In genomic region chr9:136372561-136373299, GRCh38 we compare ENCODE assay signal across 1 cellular context.
TF ChIP-seq lines count a peak whose summit lies in the region.

No MANE protein-coding gene starts in this region.

TF ChIP-seq in GM12878, 131 proteins besides CTCF, POLR2A, EP300 and RAD21:
- TF ChIP-seq MXI1 (IDR thresholded peaks at IDR 0.05; ENCODE audit: low read depth, low read length) (peak; percentile 60), ZBED1 (IDR thresholded peaks at IDR 0.05; ENCODE audit: borderline replicate concordance) (no peak), BCL11A (IDR thresholded peaks at IDR 0.05; ENCODE audit: low read depth, low read length) (no peak), IKZF1 (conservative IDR thresholded peaks at IDR 0.05) (0 out of 2 replicates have a peak, but pooled peaks have one; percentile 19), SMARCA5 (IDR thresholded peaks at IDR 0.05) (no peak), CEBPB (IDR thresholded peaks at IDR 0.05; ENCODE audit: borderline replicate concordance in 1 of 2, low read depth in 2 of 2, low read length in 2 of 2) (peak in 1 of 2 experiments; percentile 47; a peak in 1 of 4 replicates), SPI1 (IDR thresholded peaks at IDR 0.05; ENCODE audit: borderline replicate concordance, insufficient read depth, low read depth, low read length) (peak; percentile 81; the same call in 1 of the 2 replicates), FOXK2 (IDR thresholded peaks at IDR 0.05) (no peak), POLR2AphosphoS5 (IDR thresholded peaks at IDR 0.05; ENCODE audit: low read length) (0 out of 2 replicates have a peak, but pooled peaks have one; percentile 31), SMC3 (IDR thresholded peaks at IDR 0.05; ENCODE audit: borderline replicate concordance, low read length) (no peak), POU2F2 (IDR thresholded peaks at IDR 0.05; ENCODE audit: borderline replicate concordance, low read depth, low read length) (no peak), SMAD5 (IDR thresholded peaks at IDR 0.05; ENCODE audit: low read depth) (no peak), RUNX3 (IDR thresholded peaks at IDR 0.05; ENCODE audit: low read length) (0 out of 2 replicates have a peak, but pooled peaks have one; percentile 8), EED (IDR thresholded peaks at IDR 0.05; ENCODE audit: low read depth) (no peak), CREB1 (IDR thresholded peaks at IDR 0.05; ENCODE audit: low read depth) (no peak)
- TF ChIP-seq, protein P1, sequence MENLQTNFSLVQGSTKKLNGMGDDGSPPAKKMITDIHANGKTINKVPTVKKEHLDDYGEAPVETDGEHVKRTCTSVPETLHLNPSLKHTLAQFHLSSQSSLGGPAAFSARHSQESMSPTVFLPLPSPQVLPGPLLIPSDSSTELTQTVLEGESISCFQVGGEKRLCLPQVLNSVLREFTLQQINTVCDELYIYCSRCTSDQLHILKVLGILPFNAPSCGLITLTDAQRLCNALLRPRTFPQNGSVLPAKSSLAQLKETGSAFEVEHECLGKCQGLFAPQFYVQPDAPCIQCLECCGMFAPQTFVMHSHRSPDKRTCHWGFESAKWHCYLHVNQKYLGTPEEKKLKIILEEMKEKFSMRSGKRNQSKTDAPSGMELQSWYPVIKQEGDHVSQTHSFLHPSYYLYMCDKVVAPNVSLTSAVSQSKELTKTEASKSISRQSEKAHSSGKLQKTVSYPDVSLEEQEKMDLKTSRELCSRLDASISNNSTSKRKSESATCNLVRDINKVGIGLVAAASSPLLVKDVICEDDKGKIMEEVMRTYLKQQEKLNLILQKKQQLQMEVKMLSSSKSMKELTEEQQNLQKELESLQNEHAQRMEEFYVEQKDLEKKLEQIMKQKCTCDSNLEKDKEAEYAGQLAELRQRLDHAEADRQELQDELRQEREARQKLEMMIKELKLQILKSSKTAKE (IDR thresholded peaks at IDR 0.05; ENCODE audit: low read depth, poor library complexity, severe bottlenecking) = no peak
- TF ChIP-seq, protein P2, sequence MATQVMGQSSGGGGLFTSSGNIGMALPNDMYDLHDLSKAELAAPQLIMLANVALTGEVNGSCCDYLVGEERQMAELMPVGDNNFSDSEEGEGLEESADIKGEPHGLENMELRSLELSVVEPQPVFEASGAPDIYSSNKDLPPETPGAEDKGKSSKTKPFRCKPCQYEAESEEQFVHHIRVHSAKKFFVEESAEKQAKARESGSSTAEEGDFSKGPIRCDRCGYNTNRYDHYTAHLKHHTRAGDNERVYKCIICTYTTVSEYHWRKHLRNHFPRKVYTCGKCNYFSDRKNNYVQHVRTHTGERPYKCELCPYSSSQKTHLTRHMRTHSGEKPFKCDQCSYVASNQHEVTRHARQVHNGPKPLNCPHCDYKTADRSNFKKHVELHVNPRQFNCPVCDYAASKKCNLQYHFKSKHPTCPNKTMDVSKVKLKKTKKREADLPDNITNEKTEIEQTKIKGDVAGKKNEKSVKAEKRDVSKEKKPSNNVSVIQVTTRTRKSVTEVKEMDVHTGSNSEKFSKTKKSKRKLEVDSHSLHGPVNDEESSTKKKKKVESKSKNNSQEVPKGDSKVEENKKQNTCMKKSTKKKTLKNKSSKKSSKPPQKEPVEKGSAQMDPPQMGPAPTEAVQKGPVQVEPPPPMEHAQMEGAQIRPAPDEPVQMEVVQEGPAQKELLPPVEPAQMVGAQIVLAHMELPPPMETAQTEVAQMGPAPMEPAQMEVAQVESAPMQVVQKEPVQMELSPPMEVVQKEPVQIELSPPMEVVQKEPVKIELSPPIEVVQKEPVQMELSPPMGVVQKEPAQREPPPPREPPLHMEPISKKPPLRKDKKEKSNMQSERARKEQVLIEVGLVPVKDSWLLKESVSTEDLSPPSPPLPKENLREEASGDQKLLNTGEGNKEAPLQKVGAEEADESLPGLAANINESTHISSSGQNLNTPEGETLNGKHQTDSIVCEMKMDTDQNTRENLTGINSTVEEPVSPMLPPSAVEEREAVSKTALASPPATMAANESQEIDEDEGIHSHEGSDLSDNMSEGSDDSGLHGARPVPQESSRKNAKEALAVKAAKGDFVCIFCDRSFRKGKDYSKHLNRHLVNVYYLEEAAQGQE (IDR thresholded peaks at IDR 0.05; ENCODE audit: low read depth, low read length) = no peak
- TF ChIP-seq, protein P3, sequence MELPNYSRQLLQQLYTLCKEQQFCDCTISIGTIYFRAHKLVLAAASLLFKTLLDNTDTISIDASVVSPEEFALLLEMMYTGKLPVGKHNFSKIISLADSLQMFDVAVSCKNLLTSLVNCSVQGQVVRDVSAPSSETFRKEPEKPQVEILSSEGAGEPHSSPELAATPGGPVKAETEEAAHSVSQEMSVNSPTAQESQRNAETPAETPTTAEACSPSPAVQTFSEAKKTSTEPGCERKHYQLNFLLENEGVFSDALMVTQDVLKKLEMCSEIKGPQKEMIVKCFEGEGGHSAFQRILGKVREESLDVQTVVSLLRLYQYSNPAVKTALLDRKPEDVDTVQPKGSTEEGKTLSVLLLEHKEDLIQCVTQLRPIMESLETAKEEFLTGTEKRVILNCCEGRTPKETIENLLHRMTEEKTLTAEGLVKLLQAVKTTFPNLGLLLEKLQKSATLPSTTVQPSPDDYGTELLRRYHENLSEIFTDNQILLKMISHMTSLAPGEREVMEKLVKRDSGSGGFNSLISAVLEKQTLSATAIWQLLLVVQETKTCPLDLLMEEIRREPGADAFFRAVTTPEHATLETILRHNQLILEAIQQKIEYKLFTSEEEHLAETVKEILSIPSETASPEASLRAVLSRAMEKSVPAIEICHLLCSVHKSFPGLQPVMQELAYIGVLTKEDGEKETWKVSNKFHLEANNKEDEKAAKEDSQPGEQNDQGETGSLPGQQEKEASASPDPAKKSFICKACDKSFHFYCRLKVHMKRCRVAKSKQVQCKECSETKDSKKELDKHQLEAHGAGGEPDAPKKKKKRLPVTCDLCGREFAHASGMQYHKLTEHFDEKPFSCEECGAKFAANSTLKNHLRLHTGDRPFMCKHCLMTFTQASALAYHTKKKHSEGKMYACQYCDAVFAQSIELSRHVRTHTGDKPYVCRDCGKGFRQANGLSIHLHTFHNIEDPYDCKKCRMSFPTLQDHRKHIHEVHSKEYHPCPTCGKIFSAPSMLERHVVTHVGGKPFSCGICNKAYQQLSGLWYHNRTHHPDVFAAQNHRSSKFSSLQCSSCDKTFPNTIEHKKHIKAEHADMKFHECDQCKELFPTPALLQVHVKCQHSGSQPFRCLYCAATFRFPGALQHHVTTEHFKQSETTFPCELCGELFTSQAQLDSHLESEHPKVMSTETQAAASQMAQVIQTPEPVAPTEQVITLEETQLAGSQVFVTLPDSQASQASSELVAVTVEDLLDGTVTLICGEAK (IDR thresholded peaks at IDR 0.05; ENCODE audit: borderline replicate concordance) = no peak
